ENCODE assay signal across 12 cellular contexts in genomic region chr4:112302320-112303274, GRCh38. TPM values are rescaled to one million over a fixed set of nuclear protein-coding genes. Genes with fewer than 3 reads are reported as not detected.
A peak's percentile ranks its signal among the peaks of the same experiment; 100 is the strongest.
DNase-seq lines count a peak whose midpoint lies in the region; ATAC-seq, FAIRE-seq and TF ChIP-seq lines count a peak whose summit lies in the region.
"Had no signal": no experiment of that assay in that cellular context is flagged by ENCODE, and none has a peak within 500 bp of the region (broad histone marks: within the 10 kb centered on the region; RNA-seq: fewer than 3 reads in every experiment).

No MANE protein-coding gene starts in this region.

- no peaks in the 10 kb centered on the region for H3K9me3 Mint-ChIP-seq in effector memory CD8-positive, alpha-beta T cell

- H3K4me3 ChIP-seq in mesendoderm (ENCODE audit: low read length): no peak overlapping the region

- H3K36me3 Mint-ChIP-seq in effector memory CD8-positive, alpha-beta T cell (ENCODE audit: insufficient read depth): no peaks in the 10 kb centered on the region

- no peak overlapping the region for H3K4ac ChIP-seq in mesendoderm (ENCODE audit: low read depth, low read length)

- no peak overlapping the region for H2AK5ac ChIP-seq in mesendoderm (ENCODE audit: low read length)

- H3K79me1 ChIP-seq in mesendoderm (ENCODE audit: low read length): no peaks in the 10 kb centered on the region

- in situ Hi-C loops in GM13976 (cut with MboI; ENCODE audit: low sequenced_read_pairs, unreplicated experiment): no loop called here

- no peak overlapping the region for H2BK15ac ChIP-seq in mesendoderm (replicated peaks; ENCODE audit: low read depth)

- no CpG with 5 or more reads among the region's 5 CpGs for WGBS in mesendoderm (ENCODE audit: extremely low coverage, insufficient coverage, low lambda C conversion rate)

- no peaks in the 10 kb centered on the region for H3K4me1 Mint-ChIP-seq in effector memory CD8-positive, alpha-beta T cell (ENCODE audit: low read depth in 2 of 2)

- no peak overlapping the region for H3K27ac ChIP-seq in mesendoderm (ENCODE audit: low read depth, low read length)

- no peak overlapping the region for H3K18ac ChIP-seq in mesendoderm (ENCODE audit: low read length)

- no peak overlapping the region for H4K5ac ChIP-seq in mesendoderm (ENCODE audit: low read length)

- TF ChIP-seq CTCF in GM13976 (IDR thresholded peaks at IDR 0.05; ENCODE audit: borderline replicate concordance, control extremely low read depth, extremely low read depth, insufficient read depth, missing control alignments): no peak

- H2BK120ac ChIP-seq in mesendoderm (ENCODE audit: low read depth, low read length): no peak overlapping the region

- no peak overlapping the region for H2BK5ac ChIP-seq in mesendoderm (ENCODE audit: low read length)

- H3K27ac Mint-ChIP-seq in effector memory CD8-positive, alpha-beta T cell: no peak overlapping the region
- H3K27ac Mint-ChIP-seq: CD14-positive monocyte had no signal

- no peaks in the 10 kb centered on the region for H3K27me3 ChIP-seq in mesendoderm (ENCODE audit: insufficient read depth, low read length, poor library complexity)

- no peak overlapping the region for H4K8ac ChIP-seq in mesendoderm (ENCODE audit: low read depth, low read length)

- no peak overlapping the region for H3K9ac ChIP-seq in mesendoderm (ENCODE audit: low read length)

- H3K56ac ChIP-seq in mesendoderm (ENCODE audit: low read length): no peak overlapping the region

- no peak overlapping the region for H3K23ac ChIP-seq in mesendoderm (ENCODE audit: low read length)

- ATAC-seq in GM19395 (IDR thresholded peaks at IDR 0.05; ENCODE audit: unreplicated experiment) (peak; percentile 58), HG03064 (IDR thresholded peaks at IDR 0.05; ENCODE audit: low read depth, unreplicated experiment) (peak; percentile 63), HG03108 (IDR thresholded peaks at IDR 0.05; ENCODE audit: unreplicated experiment) (no peak), GM18517 (IDR thresholded peaks at IDR 0.05; ENCODE audit: unreplicated experiment) (no peak)
- peak; percentile 59 for ATAC-seq in effector memory CD8-positive, alpha-beta T cell (replicated peaks)
- ATAC-seq: right cardiac atrium had no signal

- no peak overlapping the region for H3K4me3 Mint-ChIP-seq in effector memory CD8-positive, alpha-beta T cell
- H3K4me3 Mint-ChIP-seq: CD14-positive monocyte had no signal

- no peaks in the 10 kb centered on the region for H3K79me2 ChIP-seq in mesendoderm (ENCODE audit: control insufficient read depth, insufficient read depth, low read length)

- FAIRE-seq in GM12892 (lab: Jason Lieb, UNC): peak; percentile 90

- no peaks in the 10 kb centered on the region for H3K27me3 Mint-ChIP-seq in effector memory CD8-positive, alpha-beta T cell

- DNase-seq in GM12892 (ENCODE audit: insufficient read length) (no peak), GM13976 (ENCODE audit: low spot score) (no peak), mesendoderm (no peak)
- no peak for DNase-seq in effector memory CD8-positive, alpha-beta T cell
- DNase-seq: NCI-H2029; NK-92 treated with Interleukin-12 subunit alpha and Interleukin-12 subunit beta, amount 100 ng/mL, for 24 hours; right cardiac atrium had no signal

- no peaks in the 10 kb centered on the region for H3K4me1 ChIP-seq in mesendoderm (ENCODE audit: control insufficient read depth, low read depth, low read length)

- TF ChIP-seq POLR2A in GM12892 (IDR thresholded peaks at IDR 0.05; ENCODE audit: low read depth, low read length): no peak

- H3K4me2 ChIP-seq in mesendoderm (ENCODE audit: low read length): no peak overlapping the region

- H3K36me3 ChIP-seq in mesendoderm (ENCODE audit: control insufficient read depth, insufficient read depth, low read length): no peaks in the 10 kb centered on the region

RNA-seq across cellular contexts. Expression of gene ALPK1, which starts 5.4 kb away (rescaled TPM):
- polyA plus RNA-seq in GM12892 (2012; ENCODE audit: missing spikeins): 22.0 TPM
- polyA plus RNA-seq in mesendoderm (2013, experiment 1 of 2): 0.10 TPM
- polyA plus RNA-seq in mesendoderm (2013, experiment 2 of 2): 0.28 TPM

RNA-seq across cellular contexts. Expression of gene TIFA, which starts 16.9 kb away (rescaled TPM):
- 93.0 TPM for polyA plus RNA-seq in GM12892 (2012; ENCODE audit: missing spikeins)
- 1.6 TPM for polyA plus RNA-seq in mesendoderm (2013, experiment 1 of 2)
- 1.7 TPM for polyA plus RNA-seq in mesendoderm (2013, experiment 2 of 2)

Comparison
In these comparisons a context has a peak if more than half of its experiments do, and no peak if none do; other contexts are left out.
1. ATAC-seq: peak in GM19395 (single experiment), HG03064 (single experiment) and effector memory CD8-positive, alpha-beta T cell (single experiment); none in HG03108 (single experiment) and GM18517 (single experiment).